8 cellular contexts compared by ENCODE assay signal in the genomic region with DNA sequence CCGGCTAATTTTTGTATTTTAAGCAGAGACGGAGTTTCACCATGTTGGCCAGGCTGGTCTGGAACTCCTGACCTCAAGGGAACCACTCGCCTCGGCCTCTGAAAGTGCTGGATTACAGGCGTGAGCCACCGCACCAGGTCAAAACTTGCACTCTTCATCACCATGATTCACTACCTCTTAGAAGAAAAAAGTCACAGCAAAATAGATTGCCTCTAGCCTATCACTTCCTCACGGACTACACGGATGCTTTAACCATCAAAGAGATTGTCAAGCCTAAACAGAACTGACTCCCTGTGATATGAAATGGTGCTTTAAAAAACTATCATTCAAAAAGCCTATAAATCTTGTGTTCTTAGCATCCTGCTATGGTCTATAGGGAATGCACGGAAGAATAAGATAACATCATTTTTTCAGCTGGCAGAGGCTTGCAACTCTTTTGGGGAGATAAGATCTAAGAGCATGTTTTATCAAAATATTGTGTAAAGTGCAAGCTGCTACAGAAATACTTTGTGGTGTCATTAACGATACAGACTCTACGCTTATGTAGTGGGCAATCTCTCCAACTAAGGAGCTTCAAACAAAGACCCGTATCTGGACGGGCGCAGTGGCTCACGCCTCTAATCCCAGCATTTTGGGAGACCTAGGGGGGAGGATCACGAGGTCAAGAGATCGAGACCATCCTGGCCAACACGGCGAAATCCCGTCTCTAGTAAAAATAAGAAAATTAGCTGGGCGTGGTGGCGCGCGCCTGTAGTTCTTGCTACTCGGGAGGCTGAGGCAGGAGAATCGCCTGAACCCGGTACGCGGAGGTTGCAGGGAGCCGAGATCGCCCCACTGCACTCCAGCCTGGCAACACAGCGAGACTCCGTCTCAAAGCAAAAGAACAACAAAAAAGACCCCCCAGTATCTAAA. TPM values are rescaled to one million over a fixed set of nuclear protein-coding genes. Genes with fewer than 3 reads are reported as not detected.
DNase-seq lines count a peak whose midpoint lies in the region; ATAC-seq, FAIRE-seq and TF ChIP-seq lines count a peak whose summit lies in the region.

No MANE protein-coding gene starts in this region.

- no peaks in the 10 kb centered on the region for H3K27me3 Mint-ChIP-seq in stimulated activated naive B cell treated with anti-CD40 and anti-IgM and Interleukin-4, amounts not matched to agents 10 μg/mL and 1 μg/mL and 100 μg/mL, for 72 hours

- H3K9me3 Mint-ChIP-seq in stimulated activated naive B cell treated with anti-CD40 and anti-IgM and Interleukin-4, amounts not matched to agents 10 μg/mL and 1 μg/mL and 100 μg/mL, for 72 hours, result no peaks in the 10 kb centered on the region

- H3K4me3 ChIP-seq in right cardiac atrium (ENCODE audit: low read length), result peak overlapping the region; percentile 76

- peak overlapping the region; percentile 98 to 99 for H3K4me3 Mint-ChIP-seq in stimulated activated naive B cell treated with anti-CD40 and anti-IgM and Interleukin-4, amounts not matched to agents 10 μg/mL and 1 μg/mL and 100 μg/mL, for 72 hours

- H3K9me3 ChIP-seq in right cardiac atrium (ENCODE audit: control insufficient read depth, low read length), result no peaks in the 10 kb centered on the region

- H3K36me3 Mint-ChIP-seq in stimulated activated naive B cell treated with anti-CD40 and anti-IgM and Interleukin-4, amounts not matched to agents 10 μg/mL and 1 μg/mL and 100 μg/mL, for 72 hours, result peaks cover 9 to 20% of the 10 kb centered on the region in 2 donors

- H3K4me1 Mint-ChIP-seq in stimulated activated naive B cell treated with anti-CD40 and anti-IgM and Interleukin-4, amounts not matched to agents 10 μg/mL and 1 μg/mL and 100 μg/mL, for 72 hours, result peaks cover 13 to 27% of the 10 kb centered on the region in 2 donors

- peak overlapping the region; percentile 92 for H3K27ac ChIP-seq in VCaP
- peak overlapping the region; percentile 32 for H3K27ac ChIP-seq in right cardiac atrium (ENCODE audit: low read length)

- H3K27me3 ChIP-seq in right cardiac atrium (ENCODE audit: control insufficient read depth, insufficient read depth), result no peaks in the 10 kb centered on the region

- TF ChIP-seq POLR2A in H54 (IDR thresholded peaks at IDR 0.05; ENCODE audit: low read depth, low read length), result no peak

- H3K27ac Mint-ChIP-seq in stimulated activated naive B cell treated with anti-CD40 and anti-IgM and Interleukin-4, amounts not matched to agents 10 μg/mL and 1 μg/mL and 100 μg/mL, for 72 hours, result peak overlapping the region; percentile 99

- peak; percentile 52 for DNase-seq in NCI-H82 (lab: John Stamatoyannopoulos, UW)
- no peak for DNase-seq in NCI-H82 treated with DMSO at 0.1 percent for 48 hours (lab: John Stamatoyannopoulos, UW; ENCODE audit: unreplicated experiment)
- DNase-seq in right cardiac atrium, result peak in 2 of 3 donors; percentile 46 to 57
- no peak for DNase-seq in stimulated activated naive B cell treated with anti-CD40 and anti-IgM and Interleukin-4, amounts not matched to agents 10 μg/mL and 1 μg/mL and 100 μg/mL, for 72 hours
- DNase-seq in H54 (ENCODE audit: insufficient read length, low spot score), result no peak
- no peak for DNase-seq in mesenteric fat pad (ENCODE audit: low spot score)
- no peak for DNase-seq in GM03348 (ENCODE audit: low spot score)

- WGBS in right cardiac atrium, result 35% methylated on average over 33 of the region's 33 CpGs

- no peak for TF ChIP-seq CTCF in VCaP (conservative IDR thresholded peaks at IDR 0.05)

- ATAC-seq in right cardiac atrium, result no peak
- ATAC-seq in stimulated activated naive B cell treated with anti-CD40 and anti-IgM and Interleukin-4, amounts not matched to agents 10 μg/mL and 1 μg/mL and 100 μg/mL, for 72 hours (replicated peaks), result no peak

- FAIRE-seq in H54 (lab: Jason Lieb, UNC), result no peak

- intact Hi-C loops in right cardiac atrium (cut with DNase I), result loop anchor here in 1 of 4 donors (5.0 kb wide), 1 partner anchor 77 kb away; no protein-coding TSS in a partner anchor

- no peaks in the 10 kb centered on the region for H3K4me1 ChIP-seq in right cardiac atrium (ENCODE audit: control insufficient read depth, insufficient read depth, low read length)

RNA-seq across cellular contexts. Expression of gene TFB2M, which starts 1.0 kb away (rescaled TPM):
- total RNA-seq in right cardiac atrium (10 to 100 TPM in 3 of 4 donors, 1 to 10 TPM in 1; 9.9 to 13.6 (median 10.5) TPM), mesenteric fat pad (12.7 TPM)
- 11.5 TPM for polyA plus RNA-seq in right cardiac atrium

RNA-seq across cellular contexts. Expression of gene CNST, which starts 1.2 kb away (rescaled TPM):
- 10 to 100 TPM; 18.6 to 32.6 (median 21.4) TPM for total RNA-seq in right cardiac atrium
- 7.3 TPM for polyA plus RNA-seq in right cardiac atrium
- total RNA-seq in mesenteric fat pad, result 27.5 TPM

RNA-seq across cellular contexts. Expression of gene SMYD3, which starts 58.0 kb away (rescaled TPM):
- total RNA-seq in right cardiac atrium (10 to 100 TPM in 2 of 4 donors, 1 to 10 TPM in 2; 9.1 to 11.6 (median 10.0) TPM), mesenteric fat pad (12.4 TPM)
- 6.8 TPM for polyA plus RNA-seq in right cardiac atrium

Comparison
In these comparisons a context has a peak if more than half of its experiments do, and no peak if none do; other contexts are left out.
1. DNase-seq: peak in NCI-H82 (single experiment) and right cardiac atrium (2 of 3); none in NCI-H82 treated with DMSO at 0.1 percent for 48 hours (single experiment), stimulated activated naive B cell treated with anti-CD40 and anti-IgM and Interleukin-4, amounts not matched to agents 10 μg/mL and 1 μg/mL and 100 μg/mL, for 72 hours (single experiment), H54 (single experiment), mesenteric fat pad (single experiment) and GM03348 (single experiment).